1 cellular context compared by ENCODE assay signal in the genomic region with DNA sequence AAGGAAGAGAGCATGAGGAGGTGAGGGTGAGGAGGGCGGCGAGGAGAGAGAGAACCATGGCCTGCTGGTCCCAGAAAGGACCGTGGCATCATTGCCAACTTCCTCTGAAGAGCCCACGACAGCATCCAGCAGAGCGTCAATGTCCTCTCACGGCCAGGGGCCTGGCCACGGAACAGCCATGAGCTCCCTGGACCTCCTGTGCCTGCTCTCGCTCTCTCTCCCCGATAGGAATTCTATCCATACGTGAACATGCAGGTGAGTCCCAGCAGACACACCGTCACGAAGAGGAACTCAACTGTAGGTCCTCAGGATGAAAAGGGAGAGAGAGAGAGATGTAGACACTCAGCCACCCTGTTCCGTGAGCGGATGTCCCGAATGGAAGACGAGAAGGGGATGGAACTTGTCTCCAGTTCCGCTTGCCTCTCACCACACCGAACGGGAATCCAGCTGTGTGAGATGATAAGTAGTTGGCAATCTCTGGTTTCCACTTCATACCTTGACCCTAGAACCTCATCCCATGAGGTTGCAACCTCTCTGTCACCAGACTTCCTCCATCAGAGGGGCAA.
A peak's percentile ranks its signal among the peaks of the same experiment; 100 is the strongest.
TF ChIP-seq lines count a peak whose summit lies in the region.

No MANE protein-coding gene starts in this region.

TF ChIP-seq in HepG2, 621 proteins besides CTCF, POLR2A, EP300 and RAD21 (continued from another document):
- TF ChIP-seq, protein P1, sequence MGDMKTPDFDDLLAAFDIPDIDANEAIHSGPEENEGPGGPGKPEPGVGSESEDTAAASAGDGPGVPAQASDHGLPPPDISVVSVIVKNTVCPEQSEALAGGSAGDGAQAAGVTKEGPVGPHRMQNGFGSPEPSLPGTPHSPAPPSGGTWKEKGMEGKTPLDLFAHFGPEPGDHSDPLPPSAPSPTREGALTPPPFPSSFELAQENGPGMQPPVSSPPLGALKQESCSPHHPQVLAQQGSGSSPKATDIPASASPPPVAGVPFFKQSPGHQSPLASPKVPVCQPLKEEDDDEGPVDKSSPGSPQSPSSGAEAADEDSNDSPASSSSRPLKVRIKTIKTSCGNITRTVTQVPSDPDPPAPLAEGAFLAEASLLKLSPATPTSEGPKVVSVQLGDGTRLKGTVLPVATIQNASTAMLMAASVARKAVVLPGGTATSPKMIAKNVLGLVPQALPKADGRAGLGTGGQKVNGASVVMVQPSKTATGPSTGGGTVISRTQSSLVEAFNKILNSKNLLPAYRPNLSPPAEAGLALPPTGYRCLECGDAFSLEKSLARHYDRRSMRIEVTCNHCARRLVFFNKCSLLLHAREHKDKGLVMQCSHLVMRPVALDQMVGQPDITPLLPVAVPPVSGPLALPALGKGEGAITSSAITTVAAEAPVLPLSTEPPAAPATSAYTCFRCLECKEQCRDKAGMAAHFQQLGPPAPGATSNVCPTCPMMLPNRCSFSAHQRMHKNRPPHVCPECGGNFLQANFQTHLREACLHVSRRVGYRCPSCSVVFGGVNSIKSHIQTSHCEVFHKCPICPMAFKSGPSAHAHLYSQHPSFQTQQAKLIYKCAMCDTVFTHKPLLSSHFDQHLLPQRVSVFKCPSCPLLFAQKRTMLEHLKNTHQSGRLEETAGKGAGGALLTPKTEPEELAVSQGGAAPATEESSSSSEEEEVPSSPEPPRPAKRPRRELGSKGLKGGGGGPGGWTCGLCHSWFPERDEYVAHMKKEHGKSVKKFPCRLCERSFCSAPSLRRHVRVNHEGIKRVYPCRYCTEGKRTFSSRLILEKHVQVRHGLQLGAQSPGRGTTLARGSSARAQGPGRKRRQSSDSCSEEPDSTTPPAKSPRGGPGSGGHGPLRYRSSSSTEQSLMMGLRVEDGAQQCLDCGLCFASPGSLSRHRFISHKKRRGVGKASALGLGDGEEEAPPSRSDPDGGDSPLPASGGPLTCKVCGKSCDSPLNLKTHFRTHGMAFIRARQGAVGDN (CRISPR knock-in tag; IDR thresholded peaks at IDR 0.05), result peak; percentile 33; the same call in 1 of the 2 replicates
- TF ChIP-seq ZBTB38 (CRISPR knock-in tag; IDR thresholded peaks at IDR 0.05) (0 out of 2 replicates have a peak, but pooled peaks have one; percentile 26), PHB2 (IDR thresholded peaks at IDR 0.05; ENCODE audit: partially characterized antibody) (no peak)
TF ChIP-seq in HepG2: peak in this region for 2.
